Comparison of ENCODE assay signal across 8 cellular contexts in the genomic region with DNA sequence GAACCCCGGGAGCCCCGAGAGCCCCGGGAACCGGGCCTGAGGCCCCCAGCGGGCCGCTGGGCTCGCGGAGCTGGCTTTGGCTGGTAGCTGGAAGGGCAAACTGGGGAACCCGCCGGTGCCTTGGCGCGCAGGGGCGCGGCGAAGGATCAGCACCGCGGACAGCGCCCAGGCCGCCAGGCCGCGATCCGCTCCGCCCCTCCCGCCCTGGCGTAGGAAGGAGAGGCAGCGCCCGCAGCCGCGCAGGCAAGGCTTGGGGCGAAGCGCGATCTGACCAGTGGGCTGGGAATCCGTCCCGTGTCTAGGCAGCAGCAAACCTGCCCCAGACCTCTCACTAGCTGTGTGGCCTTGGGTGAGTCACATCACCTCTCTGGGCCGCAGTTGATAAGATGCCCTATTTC. TPM values are rescaled to one million over a fixed set of nuclear protein-coding genes. Genes with fewer than 3 reads are reported as not detected.
DNase-seq lines count a peak whose midpoint lies in the region; ATAC-seq and TF ChIP-seq lines count a peak whose summit lies in the region.

No MANE protein-coding gene starts in this region.

- TF ChIP-seq CTCF in heart left ventricle (IDR thresholded peaks at IDR 0.05) (peak in 1 of 12 donors; percentile 11), upper lobe of right lung (IDR thresholded peaks at IDR 0.05) (no peak)

- TF ChIP-seq POLR2A in heart left ventricle (IDR thresholded peaks at IDR 0.05) = no peak

- ATAC-seq in heart left ventricle = peak; percentile 55 to 95 (median 92)
- peak; percentile 98 for ATAC-seq in upper lobe of right lung

- H3K4me1 ChIP-seq in HUES64 (ENCODE audit: insufficient read depth, low read length) (peaks cover 7% of the 10 kb centered on the region; the same call in 1 of the 2 replicates), heart left ventricle (peaks cover 0 to 11% (median 1%) of the 10 kb centered on the region in 12 donors), upper lobe of right lung (no peaks in the 10 kb centered on the region)

- no peaks in the 10 kb centered on the region for H3K9me3 ChIP-seq in HUES64 (ENCODE audit: insufficient read depth, low read depth, low read length)
- no peaks in the 10 kb centered on the region for H3K9me3 ChIP-seq in heart left ventricle
- no peaks in the 10 kb centered on the region for H3K9me3 ChIP-seq in upper lobe of right lung

- intact Hi-C loops in heart left ventricle (cut with DNase I) (no loop called here), posterior vena cava (cut with DNase I) (no loop called here), upper lobe of right lung (cut with DNase I) (no loop called here)

- no peak overlapping the region for H3K9ac ChIP-seq in HUES64 (ENCODE audit: low read depth, low read length)

- DNase-seq in COLO668 (lab: John Stamatoyannopoulos, UW; ENCODE audit: unreplicated experiment) (peak; percentile 69), T follicular helper cell (ENCODE audit: low read depth) (peak; percentile 53), heart left ventricle (peak; percentile 68 to 84 (median 76)), posterior vena cava (ENCODE audit: low spot score) (peak; percentile 91), upper lobe of right lung (peak; percentile 87), cortex of kidney (lab: John Stamatoyannopoulos, UW) (no peak)
- DNase-seq in activated naive CD8-positive, alpha-beta T cell treated with anti-CD3 and anti-CD28 coated beads, Interleukin-2, amount 50 U/mL, for 16 hours (ENCODE audit: low read depth, low spot score) = peak; percentile 24

- H3K4me3 ChIP-seq in HUES64 (ENCODE audit: low read length) = peak overlapping the region; percentile 46
- peak overlapping the region in 6 of 12 donors; percentile 17 to 36 (median 28) for H3K4me3 ChIP-seq in heart left ventricle
- H3K4me3 ChIP-seq in upper lobe of right lung = no peak overlapping the region

- peaks cover 32% of the 10 kb centered on the region for H3K27me3 ChIP-seq in HUES64 (ENCODE audit: insufficient read depth, low read length)
- peaks cover 3 to 65% (median 31%) of the 10 kb centered on the region in 9 donors for H3K27me3 ChIP-seq in heart left ventricle
- H3K27me3 ChIP-seq in upper lobe of right lung = peaks cover 52% of the 10 kb centered on the region

- H3K36me3 ChIP-seq in HUES64 (ENCODE audit: insufficient read depth, low read length) = no peaks in the 10 kb centered on the region
- no peaks in the 10 kb centered on the region for H3K36me3 ChIP-seq in heart left ventricle
- no peaks in the 10 kb centered on the region for H3K36me3 ChIP-seq in upper lobe of right lung

- WGBS in HUES64 = under 1% methylated on average over 34 of the region's 35 CpGs
- 1 to 4% (median 1%) methylated on average over 17 to 35 of the region's 35 CpGs for WGBS in heart left ventricle, 4 donors

- no peak overlapping the region for H3K27ac ChIP-seq in HUES64 (ENCODE audit: low read depth, low read length)
- H3K27ac ChIP-seq in heart left ventricle = no peak overlapping the region
- no peak overlapping the region for H3K27ac ChIP-seq in upper lobe of right lung

RNA-seq across cellular contexts. Expression of gene CCDC92B, which starts 0.3 kb away (rescaled TPM):
- 3.3 TPM for polyA plus RNA-seq in HUES64 (2013, experiment 1 of 2)
- 4.2 TPM for polyA plus RNA-seq in HUES64 (2013, experiment 2 of 2)
- under 1 TPM in 6 of 9 donors, not detected in 3; 0.08 to 0.44 (median 0.18) TPM for total RNA-seq in heart left ventricle
- polyA plus RNA-seq in heart left ventricle = under 1 TPM; 0.03 to 0.27 TPM
- under 1 TPM; 0.05 to 0.23 TPM for total RNA-seq in posterior vena cava
- total RNA-seq in upper lobe of right lung = 0.20 TPM

RNA-seq across cellular contexts. Expression of gene CLUH, which starts 38.2 kb away (rescaled TPM):
- polyA plus RNA-seq in HUES64 (2013, experiment 1 of 2) = 41.0 TPM
- polyA plus RNA-seq in HUES64 (2013, experiment 2 of 2) = 41.9 TPM
- total RNA-seq in heart left ventricle (100 to 1,000 TPM; 104 to 298 (median 157) TPM), posterior vena cava (10 to 100 TPM; 36.0 to 44.5 TPM), upper lobe of right lung (63.5 TPM)
- polyA plus RNA-seq in heart left ventricle = 100 to 1,000 TPM in 1 of 2 donors, 10 to 100 TPM in 1; 89.5 to 123 TPM

RNA-seq across cellular contexts. Expression of gene RAP1GAP2, which starts 46.5 kb away (rescaled TPM):
- 13.1 TPM for polyA plus RNA-seq in HUES64 (2013, experiment 1 of 2)
- 11.6 TPM for polyA plus RNA-seq in HUES64 (2013, experiment 2 of 2)
- total RNA-seq in heart left ventricle = 10 to 100 TPM; 24.7 to 44.1 (median 36.5) TPM
- 10 to 100 TPM; 13.5 to 18.3 TPM for polyA plus RNA-seq in heart left ventricle
- total RNA-seq in posterior vena cava = 1 to 10 TPM; 3.6 to 6.0 TPM
- total RNA-seq in upper lobe of right lung = 16.1 TPM
